Comparison of ENCODE assay signal across 16 cellular contexts in the genomic region with DNA sequence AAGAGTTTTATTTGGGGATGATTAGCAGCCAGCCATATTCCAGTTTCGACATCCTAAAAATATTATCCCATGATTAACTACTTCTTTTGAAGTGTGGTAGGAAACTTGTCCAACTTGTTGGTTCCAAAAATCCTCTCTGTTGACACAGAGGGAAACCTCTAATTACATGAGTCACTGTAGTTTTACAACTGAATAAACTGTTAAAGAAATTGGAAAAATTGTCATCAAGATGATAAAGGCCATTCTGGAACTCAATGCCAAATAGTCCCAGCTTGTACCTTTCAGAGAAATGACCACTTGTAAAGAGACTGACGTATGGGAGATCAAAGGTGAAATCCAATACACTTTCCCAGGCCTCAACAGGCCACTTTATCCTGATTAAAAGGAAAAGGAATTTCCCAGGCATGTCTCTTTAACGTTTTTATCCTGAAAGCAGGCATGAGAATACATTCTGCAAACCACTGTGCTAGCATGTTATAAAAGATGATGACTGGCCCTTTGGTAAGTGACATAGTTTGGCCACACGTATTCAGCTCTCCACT.
A peak's percentile ranks its signal among the peaks of the same experiment; 100 is the strongest.
DNase-seq lines count a peak whose midpoint lies in the region; TF ChIP-seq lines count a peak whose summit lies in the region.
"Had no signal": no experiment of that assay in that cellular context is flagged by ENCODE, and none has a peak within 500 bp of the region (broad histone marks: within the 10 kb centered on the region; RNA-seq: fewer than 3 reads in every experiment).

No MANE protein-coding gene starts in this region.

- H2AFZ ChIP-seq in fibroblast of lung (ENCODE audit: low read length): no peak overlapping the region
- H2AFZ ChIP-seq in osteoblast (ENCODE audit: low read length): no peak overlapping the region

- H3K27ac ChIP-seq in fibroblast of lung (ENCODE audit: insufficient read depth, low read length) (no peak overlapping the region), osteoblast (ENCODE audit: low read depth, low read length) (peak overlapping the region; percentile 45)
- H3K27ac ChIP-seq: HL-60, Peyer's patch, thoracic aorta had no signal

- no peak overlapping the region for H3K9ac ChIP-seq in fibroblast of lung (ENCODE audit: insufficient read depth, low read length)

- H3K4me2 ChIP-seq in fibroblast of lung (ENCODE audit: extremely low read depth, insufficient read depth, low read length): no peak overlapping the region
- no peak overlapping the region for H3K4me2 ChIP-seq in osteoblast (ENCODE audit: insufficient read depth, low read length)

- H3K36me3 ChIP-seq in fibroblast of lung (ENCODE audit: control insufficient read depth, insufficient read depth, low read length) (no peaks in the 10 kb centered on the region), osteoblast (ENCODE audit: insufficient read depth, low read length) (no peaks in the 10 kb centered on the region), BE2C (no peaks in the 10 kb centered on the region)
- H3K36me3 ChIP-seq: Peyer's patch, thoracic aorta had no signal

- H3K9me3 ChIP-seq in fibroblast of lung (ENCODE audit: control insufficient read depth, insufficient read depth, low read depth, low read length) (no peaks in the 10 kb centered on the region), osteoblast (ENCODE audit: low read depth, low read length) (no peaks in the 10 kb centered on the region), BE2C (no peaks in the 10 kb centered on the region)
- H3K9me3 ChIP-seq: Peyer's patch, thoracic aorta had no signal

- H3K4me3 ChIP-seq in fibroblast of lung (replicated peaks in 1 of 4; ENCODE audit: control extremely low read depth in 1 of 4, insufficient read depth in 1 of 4, low read depth in 3 of 4, low read length in 4 of 4) (no peak overlapping the region), osteoblast (ENCODE audit: insufficient read depth, low read length) (no peak overlapping the region), BE2C (ENCODE audit: low read depth, low read length) (no peak overlapping the region)
- H3K4me3 ChIP-seq: Peyer's patch, skin epidermis, thoracic aorta had no signal

- H3K27me3 ChIP-seq in fibroblast of lung (ENCODE audit: control insufficient read depth, insufficient read depth, low read length) (no peaks in the 10 kb centered on the region), osteoblast (ENCODE audit: insufficient read depth, low read length) (no peaks in the 10 kb centered on the region), BE2C (no peaks in the 10 kb centered on the region)
- H3K27me3 ChIP-seq: Peyer's patch had no signal

- H3K4me1 ChIP-seq in fibroblast of lung (ENCODE audit: control insufficient read depth, extremely low read depth, insufficient read depth, low read length): no peaks in the 10 kb centered on the region
- H3K4me1 ChIP-seq in osteoblast (ENCODE audit: insufficient read depth, low read length): peaks cover 8% of the 10 kb centered on the region
- H3K4me1 ChIP-seq in BE2C: no peaks in the 10 kb centered on the region

- H3K79me2 ChIP-seq in fibroblast of lung (ENCODE audit: control insufficient read depth, insufficient read depth, low read length) (no peaks in the 10 kb centered on the region), osteoblast (ENCODE audit: insufficient read depth, low read length) (no peaks in the 10 kb centered on the region)

- TF ChIP-seq CTCF in fibroblast of lung (conservative IDR thresholded peaks at IDR 0.05 in 1 of 2, IDR thresholded peaks at IDR 0.05 in 1 of 2; ENCODE audit: low read depth in 1 of 2, low read length in 2 of 2) (no peak), osteoblast (IDR thresholded peaks at IDR 0.05; ENCODE audit: extremely low read depth, low read depth, low read length) (no peak), BE2C (IDR thresholded peaks at IDR 0.05; ENCODE audit: low read depth, low read length) (no peak)

- DNase-seq in EH (ENCODE audit: low read depth) (peak; percentile 63), NCI-H446 treated with DMSO at 0.1 percent for 48 hours (lab: John Stamatoyannopoulos, UW) (peak; percentile 48), fibroblast of lung (ENCODE audit: low read depth in 2 of 2) (peak; percentile 53 to 87), osteoblast (ENCODE audit: insufficient read length, low spot score, missing footprints) (no peak), glomerular visceral epithelial cell (ENCODE audit: extremely low spot score) (no peak), BE2C (no peak)
- DNase-seq in stimulated activated CD4-positive, alpha-beta T cell treated with anti-CD3 and anti-CD28 coated beads, Interleukin-2, amount 100 ng/mL, for 24 hours: no peak
- DNase-seq: activated CD4-positive, alpha-beta T cell treated with anti-CD3 and anti-CD28 coated beads, Interleukin-2, amount 50 U/mL, for 48 hours; central memory CD4-positive, alpha-beta T cell; erythroblast; immature natural killer cell; naive B cell; Peyer's patch had no signal

- no peaks in the 10 kb centered on the region for H4K20me1 ChIP-seq in fibroblast of lung (ENCODE audit: control insufficient read depth, extremely low read depth, insufficient read depth, low read length)
- H4K20me1 ChIP-seq in osteoblast (ENCODE audit: insufficient read depth, low read length): peaks cover 16% of the 10 kb centered on the region

Comparison
In these comparisons a context has a peak if more than half of its experiments do, and no peak if none do; other contexts are left out.
1. DNase-seq: peak in EH (single experiment), NCI-H446 treated with DMSO at 0.1 percent for 48 hours (single experiment) and fibroblast of lung (2 of 2); none in osteoblast (single experiment), glomerular visceral epithelial cell (single experiment), BE2C (single experiment) and stimulated activated CD4-positive, alpha-beta T cell treated with anti-CD3 and anti-CD28 coated beads, Interleukin-2, amount 100 ng/mL, for 24 hours (0 of 2).